Comparison of ENCODE assay signal across 26 cellular contexts in the genomic region with DNA sequence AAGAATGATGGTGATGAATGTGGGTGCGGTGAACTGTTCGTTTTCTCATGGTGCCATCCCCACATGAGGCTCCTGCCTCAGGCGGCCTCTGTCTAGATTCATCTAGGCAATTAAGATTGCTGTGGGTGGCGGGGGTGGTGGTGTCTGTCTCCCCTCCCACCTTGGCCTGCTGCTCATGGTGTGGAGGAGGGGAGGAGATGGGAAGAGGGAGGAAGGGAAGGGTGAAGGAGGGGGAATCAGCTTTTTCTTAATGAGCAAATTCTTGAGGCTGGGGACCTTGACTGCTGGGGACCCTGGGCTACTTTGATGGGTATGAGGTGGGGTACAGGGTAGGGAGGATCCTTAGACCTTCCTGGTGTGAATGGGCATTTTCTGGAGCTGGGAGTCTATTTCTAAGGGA.
"Had no signal": no experiment of that assay in that cellular context is flagged by ENCODE, and none has a peak within 500 bp of the region (broad histone marks: within the 10 kb centered on the region; RNA-seq: fewer than 3 reads in every experiment).

No MANE protein-coding gene starts in this region.

- H3K9me3 Mint-ChIP-seq: activated naive CD4-positive, alpha-beta T cell treated with anti-CD3 and anti-CD28 coated beads, Interleukin-2, amount 10 ng/mL, durations not matched to agents 7 days and 5 days; activated T-cell treated with anti-CD3 and anti-CD28 coated beads, Interleukin-2, amount 50 U/mL, for 72 hours; mesothelial cell of epicardium; natural killer cell; T-helper 2 cell treated with Interferon-gamma antibody and Interleukin-4, amounts not matched to agents 5 μg/mL and 100 μg/mL, for 36 hours had no signal

- DNase-seq: activated CD4-positive, alpha-beta T cell treated with anti-CD3 and anti-CD28 coated beads for 1 hour; activated CD4-positive, alpha-beta T cell treated with anti-CD3 and anti-CD28 coated beads, Interleukin-2, amount 50 U/mL, for 4 hours; activated CD8-positive, alpha-beta memory T cell treated with anti-CD3 and anti-CD28 coated beads for 24 hours; activated CD8-positive, alpha-beta memory T cell treated with anti-CD3 and anti-CD28 coated beads, Interleukin-2, amount 50 U/mL, for 4 hours; activated effector memory CD4-positive, alpha-beta T cell treated with anti-CD3 and anti-CD28 coated beads, Interleukin-2, amount 50 U/mL, for 16 hours; activated naive CD4-positive, alpha-beta T cell treated with anti-CD3 and anti-CD28 coated beads, Interleukin-2, amount 10 ng/mL, durations not matched to agents 7 days and 5 days; activated T-cell treated with anti-CD3 and anti-CD28 coated beads, Interleukin-2, amount 50 U/mL, for 72 hours; amygdala; cerebellar nuclear complex; heart right ventricle; kidney; lower lobe of right lung; natural killer cell; nucleus accumbens; right lobe of liver; stimulated activated CD4-positive, alpha-beta T cell treated with anti-CD3 and anti-CD28 coated beads, Interleukin-1b, Interleukin-23, amount 100 ng/mL, for 48 hours; stomach had no signal

- H3K4me3 Mint-ChIP-seq: activated naive CD4-positive, alpha-beta T cell treated with anti-CD3 and anti-CD28 coated beads, Interleukin-2, amount 10 ng/mL, durations not matched to agents 7 days and 5 days; activated T-cell treated with anti-CD3 and anti-CD28 coated beads, Interleukin-2, amount 50 U/mL, for 72 hours; mesothelial cell of epicardium; natural killer cell; T-helper 2 cell treated with Interferon-gamma antibody and Interleukin-4, amounts not matched to agents 5 μg/mL and 100 μg/mL, for 36 hours had no signal

- H3K4me1 ChIP-seq: right lobe of liver had no signal

- H3K36me3 ChIP-seq: gastroesophageal sphincter, heart right ventricle, lower lobe of right lung, right lobe of liver, stomach, suprapubic skin, tibial nerve had no signal

- H3K9me3 ChIP-seq: gastroesophageal sphincter, heart right ventricle, lower lobe of right lung, right lobe of liver, stomach, suprapubic skin, tibial nerve had no signal

- ATAC-seq: activated T-cell treated with anti-CD3 and anti-CD28 coated beads, Interleukin-2, amount 50 U/mL, for 72 hours; gastroesophageal sphincter; heart right ventricle; left lobe of liver; lower lobe of right lung; natural killer cell; right lobe of liver had no signal

- H3K27ac ChIP-seq: coronary artery, epithelial cell of prostate, gastroesophageal sphincter, heart right ventricle, lower lobe of right lung, right lobe of liver, skin epidermis, stomach, suprapubic skin, tibial nerve had no signal

- H3K27me3 ChIP-seq: gastroesophageal sphincter, right lobe of liver, stomach, suprapubic skin, tibial nerve had no signal

- H3K36me3 Mint-ChIP-seq: activated naive CD4-positive, alpha-beta T cell treated with anti-CD3 and anti-CD28 coated beads, Interleukin-2, amount 10 ng/mL, durations not matched to agents 7 days and 5 days; mesothelial cell of epicardium; natural killer cell had no signal

- H3K27ac Mint-ChIP-seq: activated naive CD4-positive, alpha-beta T cell treated with anti-CD3 and anti-CD28 coated beads, Interleukin-2, amount 10 ng/mL, durations not matched to agents 7 days and 5 days; activated T-cell treated with anti-CD3 and anti-CD28 coated beads, Interleukin-2, amount 50 U/mL, for 72 hours; mesothelial cell of epicardium; natural killer cell; T-helper 2 cell treated with Interferon-gamma antibody and Interleukin-4, amounts not matched to agents 5 μg/mL and 100 μg/mL, for 36 hours had no signal

- H3K4me3 ChIP-seq: coronary artery, gastroesophageal sphincter, heart right ventricle, lower lobe of right lung, right lobe of liver, skin epidermis, stomach, suprapubic skin, tibial nerve had no signal
